ENCODE assay signal across 12 cellular contexts in the genomic region with DNA sequence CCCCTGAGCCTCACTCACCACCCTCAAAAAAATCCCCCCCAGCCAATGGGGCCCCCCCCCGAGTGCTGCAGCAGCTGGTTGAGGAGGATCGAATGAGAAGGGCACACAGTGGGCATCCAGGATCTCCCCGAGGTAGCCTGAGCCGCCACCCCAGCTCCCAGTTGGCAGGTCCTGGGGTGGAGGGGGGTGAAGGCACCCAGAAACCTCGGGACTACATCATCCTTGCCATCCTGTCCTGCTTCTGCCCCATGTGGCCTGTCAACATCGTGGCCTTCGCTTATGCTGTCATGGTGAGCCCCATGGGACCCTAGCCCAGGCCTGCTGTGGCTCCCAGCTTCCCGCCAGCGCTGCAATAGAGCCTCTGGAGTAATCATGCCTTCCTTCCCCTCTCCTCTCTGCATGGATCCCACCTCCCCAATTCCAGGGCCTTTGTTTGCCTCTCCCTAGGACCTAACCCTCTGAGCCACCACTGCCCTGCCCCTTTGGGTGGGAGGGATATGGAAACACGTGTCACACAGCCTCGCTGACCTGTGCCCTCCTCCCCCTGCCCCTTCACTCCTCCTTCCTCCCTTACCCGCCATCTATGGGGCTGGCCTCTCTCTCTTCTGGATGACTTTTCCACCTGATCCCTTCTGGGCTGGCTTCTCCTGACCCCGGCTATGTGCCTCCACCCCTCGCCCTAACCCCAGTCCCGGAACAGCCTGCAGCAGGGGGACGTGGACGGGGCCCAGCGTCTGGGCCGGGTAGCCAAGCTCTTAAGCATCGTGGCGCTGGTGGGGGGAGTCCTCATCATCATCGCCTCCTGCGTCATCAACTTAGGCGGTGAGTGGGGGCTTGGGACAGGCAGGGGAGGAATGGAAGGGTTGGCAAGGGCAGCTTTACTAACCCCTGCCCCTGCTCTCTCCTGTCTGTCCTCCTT. TPM values are rescaled to one million over a fixed set of nuclear protein-coding genes. Genes with fewer than 3 reads are reported as not detected.
DNase-seq lines count a peak whose midpoint lies in the region; ATAC-seq and TF ChIP-seq lines count a peak whose summit lies in the region.
"Had no signal": no experiment of that assay in that cellular context is flagged by ENCODE, and none has a peak within 500 bp of the region (broad histone marks: within the 10 kb centered on the region; RNA-seq: fewer than 3 reads in every experiment).

No MANE protein-coding gene starts in this region.

- no peak for ATAC-seq in CD4-positive, CD25-positive, alpha-beta regulatory T cell (ENCODE audit: low read depth in 2 of 2)
- ATAC-seq in IMR-90 (ENCODE audit: low read depth): no peak
- no peak for ATAC-seq in HG03039 (IDR thresholded peaks at IDR 0.05; ENCODE audit: unreplicated experiment)
- ATAC-seq in HG03196 (IDR thresholded peaks at IDR 0.05; ENCODE audit: unreplicated experiment): no peak
- ATAC-seq: activated T-cell treated with anti-CD3 and anti-CD28 coated beads, Interleukin-2, amount 50 U/mL, for 4 hours had no signal

- in situ Hi-C loops in IMR-90 (cut with MboI; ENCODE audit: low sequenced_read_pairs): no loop called here

- peak overlapping the region; percentile 96 for H2AK9ac ChIP-seq in IMR-90 (replicated peaks; ENCODE audit: low read depth, low read length, poor library complexity)

- H3K4me1 Mint-ChIP-seq in CD4-positive, CD25-positive, alpha-beta regulatory T cell: peaks cover 5 to 76% (median 40%) of the 10 kb centered on the region in 4 donors
- H3K4me1 Mint-ChIP-seq in neural progenitor cell: peaks cover 66% of the 10 kb centered on the region

- no peak overlapping the region; a peak in 2 of 4 replicates for H4K8ac ChIP-seq in IMR-90 (ENCODE audit: low read depth in 2 of 2, low read length in 2 of 2)

- no peak overlapping the region for H3K27ac ChIP-seq in CD4-positive, CD25-positive, alpha-beta regulatory T cell (ENCODE audit: insufficient read depth, low read length, poor library complexity, severe bottlenecking)
- H3K27ac ChIP-seq in IMR-90 (ENCODE audit: insufficient read depth, low read length) (no peak overlapping the region), ectodermal cell (ENCODE audit: insufficient read depth, low read depth, low read length, poor library complexity, severe bottlenecking) (peak overlapping the region; percentile 36), neural progenitor cell (peak overlapping the region; percentile 49)
- H3K27ac ChIP-seq: HL-60 had no signal

- peaks cover 0 to 2% (median 0%) of the 10 kb centered on the region in 7 donors for H3K9me3 Mint-ChIP-seq in CD4-positive, CD25-positive, alpha-beta regulatory T cell
- H3K9me3 Mint-ChIP-seq in neural progenitor cell: no peaks in the 10 kb centered on the region
- H3K9me3 Mint-ChIP-seq: activated T-cell treated with anti-CD3 and anti-CD28 coated beads, Interleukin-2, amount 50 U/mL, for 4 hours had no signal

- no peak overlapping the region for H2BK15ac ChIP-seq in IMR-90 (ENCODE audit: low read depth, low read length)

- POLR2A ChIA-PET in IMR-90 (lab: Charles Lee; ENCODE audit: unreplicated experiment): interaction anchor here (0.5 kb wide), 1 partner anchor 8 kb away, joined by 4 read pairs; no protein-coding TSS in a partner anchor

- H3K23ac ChIP-seq in IMR-90 (ENCODE audit: low read depth, low read length): no peak overlapping the region

- H3K27ac Mint-ChIP-seq in CD4-positive, CD25-positive, alpha-beta regulatory T cell: peak overlapping the region; percentile 25 to 69 (median 66)
- H3K27ac Mint-ChIP-seq in neural progenitor cell: peak overlapping the region; percentile 34

- H3K36me3 Mint-ChIP-seq in CD4-positive, CD25-positive, alpha-beta regulatory T cell: peaks cover 6% of the 10 kb centered on the region
- peaks cover 12% of the 10 kb centered on the region for H3K36me3 Mint-ChIP-seq in neural progenitor cell

- TF ChIP-seq CTCF in IMR-90 (conservative IDR thresholded peaks at IDR 0.05; ENCODE audit: low read depth, low read length): no peak
- no peak for TF ChIP-seq CTCF in neural progenitor cell (IDR thresholded peaks at IDR 0.05)

- BruUV-seq in IMR-90 (replicated peaks; lab: Mats Ljungman, UMichigan): no TSS peak

- peaks cover 72% of the 10 kb centered on the region for H3K4me1 ChIP-seq in CD4-positive, CD25-positive, alpha-beta regulatory T cell (ENCODE audit: control insufficient read depth, insufficient read depth, low read length, poor library complexity, severe bottlenecking)
- peaks cover 23% of the 10 kb centered on the region for H3K4me1 ChIP-seq in IMR-90 (ENCODE audit: control insufficient read depth, insufficient read depth, low read length)
- peaks cover 44% of the 10 kb centered on the region for H3K4me1 ChIP-seq in ectodermal cell (ENCODE audit: control insufficient read depth, insufficient read depth, low read length)
- H3K4me1 ChIP-seq in neural progenitor cell: peaks cover 50% of the 10 kb centered on the region

- peaks cover 16% of the 10 kb centered on the region for H3K27me3 Mint-ChIP-seq in CD4-positive, CD25-positive, alpha-beta regulatory T cell
- peaks cover 15% of the 10 kb centered on the region for H3K27me3 Mint-ChIP-seq in neural progenitor cell (ENCODE audit: insufficient read depth, low read depth)

- H4K20me1 ChIP-seq in IMR-90 (ENCODE audit: insufficient read depth, low read length) (peaks cover 18% of the 10 kb centered on the region), neural progenitor cell (ENCODE audit: low read depth) (peaks cover 47% of the 10 kb centered on the region)

- no peak overlapping the region for H2BK120ac ChIP-seq in IMR-90 (ENCODE audit: low read depth, low read length)

- peak overlapping the region; percentile 84 for H2AK5ac ChIP-seq in IMR-90 (ENCODE audit: low read depth, low read length)

- peak overlapping the region; percentile 12 for H2AFZ ChIP-seq in IMR-90 (replicated peaks; ENCODE audit: low read length, poor library complexity)
- no peak overlapping the region for H2AFZ ChIP-seq in neural progenitor cell (replicated peaks)

- dilution Hi-C loops in IMR-90 (cut with HindIII; ENCODE audit: low sequenced_read_pairs, unreplicated experiment): no loop called here

- no peak for DNase-seq in CD4-positive, CD25-positive, alpha-beta regulatory T cell
- DNase-seq in IMR-90: no peak
- peak; percentile 52 for DNase-seq in neural progenitor cell (ENCODE audit: low spot score)
- DNase-seq in stimulated activated naive CD4-positive, alpha-beta T cell treated with Interleukin-2 at 50 U/mL for 16 hours (lab: John Stamatoyannopoulos, UW): no peak
- DNase-seq in OCI-M1 (lab: John Stamatoyannopoulos, UW): no peak
- DNase-seq: activated T-cell treated with anti-CD3 and anti-CD28 coated beads, Interleukin-2, amount 50 U/mL, for 4 hours; NCI-H2107; stimulated activated CD8-positive, alpha-beta memory T cell treated with anti-CD3 and anti-CD28 coated beads, Interleukin-4, amount 100 ng/mL, for 48 hours had no signal

- H2BK5ac ChIP-seq in IMR-90 (ENCODE audit: low read depth, low read length, poor library complexity, severe bottlenecking): no peak overlapping the region

- 0 out of 2 replicates have a peak overlapping the region, but pooled peaks have one; percentile 21 for H3K4ac ChIP-seq in IMR-90 (ENCODE audit: low read depth, low read length)

- no peak for TF ChIP-seq RAD21 in IMR-90 (IDR thresholded peaks at IDR 0.05; ENCODE audit: low read length)

- peaks cover 13 to 57% of the 10 kb centered on the region in 2 experiments for H3K79me1 ChIP-seq in IMR-90 (ENCODE audit: low read depth in 1 of 2, low read length in 2 of 2)

- no peak overlapping the region for H3K18ac ChIP-seq in IMR-90 (ENCODE audit: low read depth, low read length)

- H3K27me3 ChIP-seq in CD4-positive, CD25-positive, alpha-beta regulatory T cell (ENCODE audit: control insufficient read depth, insufficient read depth, low read length): no peaks in the 10 kb centered on the region
- no peaks in the 10 kb centered on the region for H3K27me3 ChIP-seq in IMR-90 (ENCODE audit: control insufficient read depth, insufficient read depth, low read length)
- H3K27me3 ChIP-seq in ectodermal cell (ENCODE audit: control insufficient read depth, insufficient read depth, low read length, poor library complexity, severe bottlenecking): no peaks in the 10 kb centered on the region
- no peaks in the 10 kb centered on the region for H3K27me3 ChIP-seq in neural progenitor cell

- peaks cover 11% of the 10 kb centered on the region for H3K9me1 ChIP-seq in IMR-90 (ENCODE audit: insufficient read depth, low read length)

- intact Hi-C loops in IMR-90 (cut with micrococcal nuclease): loop anchor here (2.0 kb wide), 1 partner anchor 185 kb away; no protein-coding TSS in a partner anchor

- H3K4me2 ChIP-seq in IMR-90 (ENCODE audit: low read depth, low read length) (no peak overlapping the region), neural progenitor cell (peak overlapping the region; percentile 88)

- no peak overlapping the region for H3K4me3 ChIP-seq in CD4-positive, CD25-positive, alpha-beta regulatory T cell (ENCODE audit: low read depth, low read length)
- H3K4me3 ChIP-seq in IMR-90 (ENCODE audit: insufficient read depth, low read depth, low read length) (no peak overlapping the region), ectodermal cell (ENCODE audit: insufficient read depth, low read depth, low read length) (peak overlapping the region; percentile 90), neural progenitor cell (peak overlapping the region; percentile 83)

- H3K9me3 ChIP-seq in CD4-positive, CD25-positive, alpha-beta regulatory T cell (ENCODE audit: control insufficient read depth in 2 of 2, low read length in 2 of 2): no peaks in the 10 kb centered on the region
- H3K9me3 ChIP-seq in IMR-90 (ENCODE audit: control insufficient read depth, insufficient read depth, low read length): no peaks in the 10 kb centered on the region
- H3K9me3 ChIP-seq in ectodermal cell (ENCODE audit: control insufficient read depth, low read length): no peaks in the 10 kb centered on the region
- H3K9me3 ChIP-seq in neural progenitor cell (ENCODE audit: low read depth): no peaks in the 10 kb centered on the region

- no peak for TF ChIP-seq POLR2A in IMR-90 (IDR thresholded peaks at IDR 0.05; ENCODE audit: low read depth, low read length)

- H3F3A ChIP-seq in neural progenitor cell (ENCODE audit: low read depth): peaks cover 78% of the 10 kb centered on the region

- peak overlapping the region; percentile 15; the same call in 1 of the 2 replicates for H4K91ac ChIP-seq in IMR-90 (ENCODE audit: insufficient read depth, low read depth, low read length)

- no peak overlapping the region for H2BK20ac ChIP-seq in IMR-90 (ENCODE audit: low read depth, low read length)

- H3K4me3 Mint-ChIP-seq in CD4-positive, CD25-positive, alpha-beta regulatory T cell: peak overlapping the region; percentile 20 to 98 (median 66)
- H3K4me3 Mint-ChIP-seq in neural progenitor cell: peak overlapping the region; percentile 98

- H3K56ac ChIP-seq in IMR-90 (ENCODE audit: extremely low read depth, insufficient read depth, low read length): no peak overlapping the region

- H3K36me3 ChIP-seq in CD4-positive, CD25-positive, alpha-beta regulatory T cell (ENCODE audit: control insufficient read depth, insufficient read depth, low read length): peaks cover 11% of the 10 kb centered on the region
- H3K36me3 ChIP-seq in IMR-90 (ENCODE audit: control insufficient read depth, insufficient read depth, low read length) (peaks cover 7% of the 10 kb centered on the region), ectodermal cell (ENCODE audit: control insufficient read depth, insufficient read depth, low read length) (peaks cover 9% of the 10 kb centered on the region), neural progenitor cell (no peaks in the 10 kb centered on the region)

- peaks cover 78% of the 10 kb centered on the region for H3K79me2 ChIP-seq in neural progenitor cell (ENCODE audit: low read depth)

- 66% methylated on average over 6 of the region's 24 CpGs; no CpG with 5 or more reads in 1 of the 2 experiments for WGBS in IMR-90 (ENCODE audit: extremely low coverage in 2 of 2, insufficient read length in 1 of 2), 2 experiments
- WGBS in ectodermal cell, 2 experiments: 40 to 42% methylated on average over 24 of the region's 24 CpGs

- CTCF ChIA-PET in IMR-90 (lab: Yijun Ruan, JAX): interaction anchor here (0.6 kb wide), 1 partner anchor 89 kb away, joined by 3 read pairs; no protein-coding TSS in a partner anchor

- H3K14ac ChIP-seq in IMR-90 (replicated peaks; ENCODE audit: low read depth, low read length): no peak overlapping the region

- H3K9ac ChIP-seq in IMR-90 (ENCODE audit: low read depth, low read length) (no peak overlapping the region), neural progenitor cell (no peak overlapping the region)

- no peak overlapping the region for H4K5ac ChIP-seq in IMR-90 (ENCODE audit: low read depth, low read length)

RNA-seq across cellular contexts. Expression of gene PRRT2, which starts 1.9 kb away (rescaled TPM):
- 1.9 TPM for total RNA-seq in CD4-positive, CD25-positive, alpha-beta regulatory T cell
- under 1 TPM in 2 of 4 donors, not detected in 2; 0.06 to 0.17 TPM for polyA plus RNA-seq in CD4-positive, CD25-positive, alpha-beta regulatory T cell
- total RNA-seq in IMR-90 (2012; rRNA removed) (0.90 and 1.4 TPM in 2 replicates), neural progenitor cell (ENCODE audit: low replicate concordance) (23.5 and 71.4 TPM in 2 replicates)
- 10.5 and 10.7 TPM in 2 replicates for polyA plus RNA-seq in IMR-90 (2012; rRNA removed)
- polyA plus RNA-seq in IMR-90 (2012; cell fraction: cytosol; rRNA removed): 2.2 and 2.7 TPM in 2 replicates
- polyA plus RNA-seq in IMR-90 (2012; cell fraction: nucleus; rRNA removed; ENCODE audit: low replicate concordance): 150 and 201 TPM in 2 replicates
- 117 TPM for polyA plus RNA-seq in ectodermal cell (2013, experiment 1 of 4)
- polyA plus RNA-seq in ectodermal cell (2013, experiment 2 of 4): 92.1 TPM
- polyA plus RNA-seq in ectodermal cell (2013, experiment 3 of 4): 94.4 TPM
- 105 TPM for polyA plus RNA-seq in ectodermal cell (2013, experiment 4 of 4)

RNA-seq across cellular contexts. Expression of gene PAGR1, which starts 2.0 kb away (rescaled TPM):
- total RNA-seq in CD4-positive, CD25-positive, alpha-beta regulatory T cell: 15.6 TPM
- polyA plus RNA-seq in CD4-positive, CD25-positive, alpha-beta regulatory T cell: 10 to 100 TPM; 41.0 to 48.8 (median 45.5) TPM
- total RNA-seq in IMR-90 (2012; rRNA removed) (10.6 and 15.3 TPM in 2 replicates), neural progenitor cell (ENCODE audit: low replicate concordance) (47.2 and 88.3 TPM in 2 replicates)
- 22.1 and 26.4 TPM in 2 replicates for polyA plus RNA-seq in IMR-90 (2012; rRNA removed)
- polyA plus RNA-seq in IMR-90 (2012; cell fraction: cytosol; rRNA removed): 21.9 and 41.0 TPM in 2 replicates
- 159 and 162 TPM in 2 replicates for polyA plus RNA-seq in IMR-90 (2012; cell fraction: nucleus; rRNA removed; ENCODE audit: low replicate concordance)
- 119 TPM for polyA plus RNA-seq in ectodermal cell (2013, experiment 1 of 4)
- polyA plus RNA-seq in ectodermal cell (2013, experiment 2 of 4): 101 TPM
- 98.3 TPM for polyA plus RNA-seq in ectodermal cell (2013, experiment 3 of 4)
- polyA plus RNA-seq in ectodermal cell (2013, experiment 4 of 4): 106 TPM

RNA-seq across cellular contexts. Expression of gene MVP, which starts 6.4 kb away (rescaled TPM):
- 163 TPM for total RNA-seq in CD4-positive, CD25-positive, alpha-beta regulatory T cell
- polyA plus RNA-seq in CD4-positive, CD25-positive, alpha-beta regulatory T cell: 100 to 1,000 TPM; 116 to 157 (median 133) TPM
- total RNA-seq in IMR-90 (2012; rRNA removed) (221 and 319 TPM in 2 replicates), neural progenitor cell (ENCODE audit: low replicate concordance) (2.4 and 4.4 TPM in 2 replicates)
- 204 and 231 TPM in 2 replicates for polyA plus RNA-seq in IMR-90 (2012; rRNA removed)
- polyA plus RNA-seq in IMR-90 (2012; cell fraction: cytosol; rRNA removed): 95.3 and 159 TPM in 2 replicates
- polyA plus RNA-seq in IMR-90 (2012; cell fraction: nucleus; rRNA removed; ENCODE audit: low replicate concordance): 358 and 633 TPM in 2 replicates
- 4.4 TPM for polyA plus RNA-seq in ectodermal cell (2013, experiment 1 of 4)
- 4.4 TPM for polyA plus RNA-seq in ectodermal cell (2013, experiment 2 of 4)
- 2.9 TPM for polyA plus RNA-seq in ectodermal cell (2013, experiment 3 of 4)
- 4.0 TPM for polyA plus RNA-seq in ectodermal cell (2013, experiment 4 of 4)

RNA-seq across cellular contexts. Expression of gene MAZ, which starts 7.6 kb away (rescaled TPM):
- 224 TPM for total RNA-seq in CD4-positive, CD25-positive, alpha-beta regulatory T cell
- 10 to 100 TPM; 36.9 to 62.2 (median 44.5) TPM for polyA plus RNA-seq in CD4-positive, CD25-positive, alpha-beta regulatory T cell
- total RNA-seq in IMR-90 (2012; rRNA removed): 113 and 127 TPM in 2 replicates
- polyA plus RNA-seq in IMR-90 (2012; rRNA removed): 124 and 138 TPM in 2 replicates
- polyA plus RNA-seq in IMR-90 (2012; cell fraction: cytosol; rRNA removed): 55.6 and 129 TPM in 2 replicates
- polyA plus RNA-seq in IMR-90 (2012; cell fraction: nucleus; rRNA removed; ENCODE audit: low replicate concordance): 105 and 180 TPM in 2 replicates
- 565 TPM for polyA plus RNA-seq in ectodermal cell (2013, experiment 1 of 4)
- polyA plus RNA-seq in ectodermal cell (2013, experiment 2 of 4): 525 TPM
- polyA plus RNA-seq in ectodermal cell (2013, experiment 3 of 4): 331 TPM
- 357 TPM for polyA plus RNA-seq in ectodermal cell (2013, experiment 4 of 4)
- 120 and 220 TPM in 2 replicates for total RNA-seq in neural progenitor cell (ENCODE audit: low replicate concordance)

RNA-seq across cellular contexts. Expression of gene KIF22, which starts 23.4 kb away (rescaled TPM):
- total RNA-seq in CD4-positive, CD25-positive, alpha-beta regulatory T cell: 89.1 TPM
- polyA plus RNA-seq in CD4-positive, CD25-positive, alpha-beta regulatory T cell: 10 to 100 TPM; 49.4 to 65.1 (median 56.1) TPM
- total RNA-seq in IMR-90 (2012; rRNA removed): 40.8 and 43.0 TPM in 2 replicates
- 65.1 and 66.0 TPM in 2 replicates for polyA plus RNA-seq in IMR-90 (2012; rRNA removed)
- 29.9 and 41.8 TPM in 2 replicates for polyA plus RNA-seq in IMR-90 (2012; cell fraction: cytosol; rRNA removed)
- 96.9 and 151 TPM in 2 replicates for polyA plus RNA-seq in IMR-90 (2012; cell fraction: nucleus; rRNA removed; ENCODE audit: low replicate concordance)
- 139 TPM for polyA plus RNA-seq in ectodermal cell (2013, experiment 1 of 4)
- 127 TPM for polyA plus RNA-seq in ectodermal cell (2013, experiment 2 of 4)
- 117 TPM for polyA plus RNA-seq in ectodermal cell (2013, experiment 3 of 4)
- polyA plus RNA-seq in ectodermal cell (2013, experiment 4 of 4): 118 TPM
- total RNA-seq in neural progenitor cell (ENCODE audit: low replicate concordance): 173 and 275 TPM in 2 replicates

Comparison
In these comparisons a context has a peak if more than half of its experiments do, and no peak if none do; other contexts are left out.
1. H3K27ac ChIP-seq: peak in ectodermal cell (single experiment) and neural progenitor cell (single experiment); none in CD4-positive, CD25-positive, alpha-beta regulatory T cell (single experiment) and IMR-90 (single experiment).
2. H3K4me3 ChIP-seq: peak in ectodermal cell (single experiment) and neural progenitor cell (single experiment); none in CD4-positive, CD25-positive, alpha-beta regulatory T cell (single experiment) and IMR-90 (single experiment).
3. RNA of gene MVP, which starts 6.4 kb away (total RNA-seq): 221 to 319 TPM in IMR-90 and 163 TPM in CD4-positive, CD25-positive, alpha-beta regulatory T cell (single experiment); 2.4 to 4.4 TPM in neural progenitor cell; every median in the first group is over 10 times any median in the second.